1 cellular context compared by ENCODE assay signal in the genomic region with DNA sequence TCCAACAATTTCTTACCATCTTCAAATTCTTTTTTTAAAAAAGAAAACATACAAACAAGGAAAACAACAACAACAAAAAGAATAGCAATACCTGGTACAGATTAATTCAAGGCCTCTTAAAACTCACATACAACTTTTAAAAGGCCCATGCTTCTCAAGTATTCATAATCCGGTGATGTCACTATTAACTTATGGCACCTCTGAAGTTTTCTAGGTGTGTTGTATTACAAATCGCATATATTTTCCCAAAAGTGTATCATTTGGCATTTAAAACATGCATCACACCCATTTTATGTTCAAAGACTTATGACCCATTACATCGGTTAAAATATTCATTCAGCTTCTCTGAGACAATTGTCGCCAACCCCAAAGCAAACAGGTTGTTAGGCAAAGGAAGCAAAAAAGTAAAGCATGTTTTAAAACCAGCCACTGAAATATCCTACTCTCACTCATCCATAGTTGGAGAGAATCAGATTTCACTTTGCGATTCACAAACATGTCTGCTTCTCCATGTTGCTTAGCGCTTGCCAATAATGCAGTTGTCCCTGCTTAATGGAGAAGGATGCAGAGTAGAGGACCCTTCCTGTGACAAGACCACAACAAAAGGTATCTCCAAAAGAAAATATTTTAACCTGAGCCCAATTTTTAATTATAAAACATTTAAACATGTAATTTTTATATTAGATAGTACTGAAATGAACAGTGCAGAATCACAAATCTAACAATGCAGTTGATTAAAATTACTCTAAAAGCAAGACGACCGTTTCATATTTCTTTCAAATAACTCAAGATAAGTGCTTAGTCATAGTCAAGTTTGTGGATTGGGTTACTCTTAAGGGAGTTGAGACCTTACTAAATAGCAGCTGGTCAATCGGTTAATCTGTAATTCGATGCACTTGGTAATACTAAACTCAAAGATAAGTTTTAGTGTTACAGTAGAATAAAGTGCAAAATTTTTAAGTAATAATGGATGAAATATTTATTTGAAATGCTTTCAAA.
TF ChIP-seq lines count a peak whose summit lies in the region.

No MANE protein-coding gene starts in this region.

TF ChIP-seq in K562, 482 proteins besides CTCF, POLR2A, EP300 and RAD21 (continued from another document):
- TF ChIP-seq, protein P1, sequence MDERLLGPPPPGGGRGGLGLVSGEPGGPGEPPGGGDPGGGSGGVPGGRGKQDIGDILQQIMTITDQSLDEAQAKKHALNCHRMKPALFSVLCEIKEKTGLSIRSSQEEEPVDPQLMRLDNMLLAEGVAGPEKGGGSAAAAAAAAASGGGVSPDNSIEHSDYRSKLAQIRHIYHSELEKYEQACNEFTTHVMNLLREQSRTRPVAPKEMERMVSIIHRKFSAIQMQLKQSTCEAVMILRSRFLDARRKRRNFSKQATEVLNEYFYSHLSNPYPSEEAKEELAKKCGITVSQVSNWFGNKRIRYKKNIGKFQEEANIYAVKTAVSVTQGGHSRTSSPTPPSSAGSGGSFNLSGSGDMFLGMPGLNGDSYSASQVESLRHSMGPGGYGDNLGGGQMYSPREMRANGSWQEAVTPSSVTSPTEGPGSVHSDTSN (CRISPR knock-in tag; IDR thresholded peaks at IDR 0.05; ENCODE audit: low read depth): no peak
- TF ChIP-seq, protein P1 (tag; conservative IDR thresholded peaks at IDR 0.05; ENCODE audit: low read depth): no peak
- no peak for TF ChIP-seq HMG20A (CRISPR knock-in tag; conservative IDR thresholded peaks at IDR 0.05)
- TF ChIP-seq ZNF79 (CRISPR knock-in tag; IDR thresholded peaks at IDR 0.05; ENCODE audit: low read depth): no peak
- TF ChIP-seq ZNF224 (CRISPR knock-in tag; IDR thresholded peaks at IDR 0.05): no peak
- no peak for TF ChIP-seq E2F3 (CRISPR knock-in tag; IDR thresholded peaks at IDR 0.05)
- TF ChIP-seq NFXL1 (CRISPR knock-in tag; IDR thresholded peaks at IDR 0.05): no peak
- TF ChIP-seq, protein P2, sequence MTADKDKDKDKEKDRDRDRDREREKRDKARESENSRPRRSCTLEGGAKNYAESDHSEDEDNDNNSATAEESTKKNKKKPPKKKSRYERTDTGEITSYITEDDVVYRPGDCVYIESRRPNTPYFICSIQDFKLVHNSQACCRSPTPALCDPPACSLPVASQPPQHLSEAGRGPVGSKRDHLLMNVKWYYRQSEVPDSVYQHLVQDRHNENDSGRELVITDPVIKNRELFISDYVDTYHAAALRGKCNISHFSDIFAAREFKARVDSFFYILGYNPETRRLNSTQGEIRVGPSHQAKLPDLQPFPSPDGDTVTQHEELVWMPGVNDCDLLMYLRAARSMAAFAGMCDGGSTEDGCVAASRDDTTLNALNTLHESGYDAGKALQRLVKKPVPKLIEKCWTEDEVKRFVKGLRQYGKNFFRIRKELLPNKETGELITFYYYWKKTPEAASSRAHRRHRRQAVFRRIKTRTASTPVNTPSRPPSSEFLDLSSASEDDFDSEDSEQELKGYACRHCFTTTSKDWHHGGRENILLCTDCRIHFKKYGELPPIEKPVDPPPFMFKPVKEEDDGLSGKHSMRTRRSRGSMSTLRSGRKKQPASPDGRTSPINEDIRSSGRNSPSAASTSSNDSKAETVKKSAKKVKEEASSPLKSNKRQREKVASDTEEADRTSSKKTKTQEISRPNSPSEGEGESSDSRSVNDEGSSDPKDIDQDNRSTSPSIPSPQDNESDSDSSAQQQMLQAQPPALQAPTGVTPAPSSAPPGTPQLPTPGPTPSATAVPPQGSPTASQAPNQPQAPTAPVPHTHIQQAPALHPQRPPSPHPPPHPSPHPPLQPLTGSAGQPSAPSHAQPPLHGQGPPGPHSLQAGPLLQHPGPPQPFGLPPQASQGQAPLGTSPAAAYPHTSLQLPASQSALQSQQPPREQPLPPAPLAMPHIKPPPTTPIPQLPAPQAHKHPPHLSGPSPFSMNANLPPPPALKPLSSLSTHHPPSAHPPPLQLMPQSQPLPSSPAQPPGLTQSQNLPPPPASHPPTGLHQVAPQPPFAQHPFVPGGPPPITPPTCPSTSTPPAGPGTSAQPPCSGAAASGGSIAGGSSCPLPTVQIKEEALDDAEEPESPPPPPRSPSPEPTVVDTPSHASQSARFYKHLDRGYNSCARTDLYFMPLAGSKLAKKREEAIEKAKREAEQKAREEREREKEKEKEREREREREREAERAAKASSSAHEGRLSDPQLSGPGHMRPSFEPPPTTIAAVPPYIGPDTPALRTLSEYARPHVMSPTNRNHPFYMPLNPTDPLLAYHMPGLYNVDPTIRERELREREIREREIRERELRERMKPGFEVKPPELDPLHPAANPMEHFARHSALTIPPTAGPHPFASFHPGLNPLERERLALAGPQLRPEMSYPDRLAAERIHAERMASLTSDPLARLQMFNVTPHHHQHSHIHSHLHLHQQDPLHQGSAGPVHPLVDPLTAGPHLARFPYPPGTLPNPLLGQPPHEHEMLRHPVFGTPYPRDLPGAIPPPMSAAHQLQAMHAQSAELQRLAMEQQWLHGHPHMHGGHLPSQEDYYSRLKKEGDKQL (CRISPR knock-in tag; IDR thresholded peaks at IDR 0.05; ENCODE audit: borderline replicate concordance): no peak
- no peak for TF ChIP-seq RBM34 (IDR thresholded peaks at IDR 0.05; ENCODE audit: borderline replicate concordance, insufficient read depth, low read length)
- no peak for TF ChIP-seq ZNF274 (IDR thresholded peaks at IDR 0.05; ENCODE audit: borderline replicate concordance, low read depth, low read length)
- no peak for TF ChIP-seq RBM15 (IDR thresholded peaks at IDR 0.05; ENCODE audit: insufficient read depth, low read length)
- no peak for TF ChIP-seq ZNF41 (CRISPR knock-in tag; conservative IDR thresholded peaks at IDR 0.05)
- TF ChIP-seq, protein P3, sequence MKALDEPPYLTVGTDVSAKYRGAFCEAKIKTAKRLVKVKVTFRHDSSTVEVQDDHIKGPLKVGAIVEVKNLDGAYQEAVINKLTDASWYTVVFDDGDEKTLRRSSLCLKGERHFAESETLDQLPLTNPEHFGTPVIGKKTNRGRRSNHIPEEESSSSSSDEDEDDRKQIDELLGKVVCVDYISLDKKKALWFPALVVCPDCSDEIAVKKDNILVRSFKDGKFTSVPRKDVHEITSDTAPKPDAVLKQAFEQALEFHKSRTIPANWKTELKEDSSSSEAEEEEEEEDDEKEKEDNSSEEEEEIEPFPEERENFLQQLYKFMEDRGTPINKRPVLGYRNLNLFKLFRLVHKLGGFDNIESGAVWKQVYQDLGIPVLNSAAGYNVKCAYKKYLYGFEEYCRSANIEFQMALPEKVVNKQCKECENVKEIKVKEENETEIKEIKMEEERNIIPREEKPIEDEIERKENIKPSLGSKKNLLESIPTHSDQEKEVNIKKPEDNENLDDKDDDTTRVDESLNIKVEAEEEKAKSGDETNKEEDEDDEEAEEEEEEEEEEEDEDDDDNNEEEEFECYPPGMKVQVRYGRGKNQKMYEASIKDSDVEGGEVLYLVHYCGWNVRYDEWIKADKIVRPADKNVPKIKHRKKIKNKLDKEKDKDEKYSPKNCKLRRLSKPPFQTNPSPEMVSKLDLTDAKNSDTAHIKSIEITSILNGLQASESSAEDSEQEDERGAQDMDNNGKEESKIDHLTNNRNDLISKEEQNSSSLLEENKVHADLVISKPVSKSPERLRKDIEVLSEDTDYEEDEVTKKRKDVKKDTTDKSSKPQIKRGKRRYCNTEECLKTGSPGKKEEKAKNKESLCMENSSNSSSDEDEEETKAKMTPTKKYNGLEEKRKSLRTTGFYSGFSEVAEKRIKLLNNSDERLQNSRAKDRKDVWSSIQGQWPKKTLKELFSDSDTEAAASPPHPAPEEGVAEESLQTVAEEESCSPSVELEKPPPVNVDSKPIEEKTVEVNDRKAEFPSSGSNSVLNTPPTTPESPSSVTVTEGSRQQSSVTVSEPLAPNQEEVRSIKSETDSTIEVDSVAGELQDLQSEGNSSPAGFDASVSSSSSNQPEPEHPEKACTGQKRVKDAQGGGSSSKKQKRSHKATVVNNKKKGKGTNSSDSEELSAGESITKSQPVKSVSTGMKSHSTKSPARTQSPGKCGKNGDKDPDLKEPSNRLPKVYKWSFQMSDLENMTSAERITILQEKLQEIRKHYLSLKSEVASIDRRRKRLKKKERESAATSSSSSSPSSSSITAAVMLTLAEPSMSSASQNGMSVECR (CRISPR knock-in tag; IDR thresholded peaks at IDR 0.05): no peak
- peak; percentile 85 for TF ChIP-seq ZNF316 (IDR thresholded peaks at IDR 0.05)
- TF ChIP-seq NR2F6 (CRISPR knock-in tag; IDR thresholded peaks at IDR 0.05): no peak
- TF ChIP-seq, protein P4, sequence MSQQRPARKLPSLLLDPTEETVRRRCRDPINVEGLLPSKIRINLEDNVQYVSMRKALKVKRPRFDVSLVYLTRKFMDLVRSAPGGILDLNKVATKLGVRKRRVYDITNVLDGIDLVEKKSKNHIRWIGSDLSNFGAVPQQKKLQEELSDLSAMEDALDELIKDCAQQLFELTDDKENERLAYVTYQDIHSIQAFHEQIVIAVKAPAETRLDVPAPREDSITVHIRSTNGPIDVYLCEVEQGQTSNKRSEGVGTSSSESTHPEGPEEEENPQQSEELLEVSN (IDR thresholded peaks at IDR 0.05; ENCODE audit: borderline replicate concordance in 1 of 2, extremely low read depth in 1 of 2, insufficient read depth in 1 of 2, insufficient read length in 1 of 2, low read depth in 1 of 2, low read length in 1 of 2, poor library complexity in 1 of 2, severe bottlenecking in 1 of 2): no peak
- TF ChIP-seq, protein P5, sequence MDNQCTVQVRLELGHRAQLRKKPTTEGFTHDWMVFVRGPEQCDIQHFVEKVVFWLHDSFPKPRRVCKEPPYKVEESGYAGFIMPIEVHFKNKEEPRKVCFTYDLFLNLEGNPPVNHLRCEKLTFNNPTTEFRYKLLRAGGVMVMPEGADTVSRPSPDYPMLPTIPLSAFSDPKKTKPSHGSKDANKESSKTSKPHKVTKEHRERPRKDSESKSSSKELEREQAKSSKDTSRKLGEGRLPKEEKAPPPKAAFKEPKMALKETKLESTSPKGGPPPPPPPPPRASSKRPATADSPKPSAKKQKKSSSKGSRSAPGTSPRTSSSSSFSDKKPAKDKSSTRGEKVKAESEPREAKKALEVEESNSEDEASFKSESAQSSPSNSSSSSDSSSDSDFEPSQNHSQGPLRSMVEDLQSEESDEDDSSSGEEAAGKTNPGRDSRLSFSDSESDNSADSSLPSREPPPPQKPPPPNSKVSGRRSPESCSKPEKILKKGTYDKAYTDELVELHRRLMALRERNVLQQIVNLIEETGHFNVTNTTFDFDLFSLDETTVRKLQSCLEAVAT (IDR thresholded peaks at IDR 0.05): no peak
- TF ChIP-seq THRAP3 (IDR thresholded peaks at IDR 0.05; ENCODE audit: borderline replicate concordance): no peak
